Comparison of ENCODE assay signal across 22 cellular contexts in the genomic region with DNA sequence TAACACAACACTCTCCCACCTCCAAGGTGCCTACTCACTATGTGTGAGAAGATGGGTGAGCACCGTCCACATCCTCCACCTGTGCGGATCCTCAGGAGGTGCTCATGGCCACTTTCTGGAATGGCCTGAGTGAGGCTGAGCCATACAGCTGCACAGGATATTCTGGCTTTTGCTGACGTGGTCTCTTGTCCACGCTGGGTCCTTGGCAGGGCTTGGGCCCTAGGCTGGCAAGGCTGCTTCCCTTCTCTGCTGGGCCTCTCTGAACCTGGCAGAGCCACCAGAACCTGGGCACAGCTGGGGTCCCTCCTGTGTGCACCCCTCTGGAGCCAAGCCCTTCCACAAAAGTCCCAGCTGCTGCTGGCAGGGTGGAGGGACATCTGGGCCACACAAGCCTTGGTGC.
"Had no signal": no experiment of that assay in that cellular context is flagged by ENCODE, and none has a peak within 500 bp of the region (broad histone marks: within the 10 kb centered on the region; RNA-seq: fewer than 3 reads in every experiment).

No MANE protein-coding gene starts in this region.

- H3K27me3 ChIP-seq: sigmoid colon, testis, vagina had no signal

- H3K9me3 ChIP-seq: sigmoid colon, testis, vagina had no signal

- DNase-seq: activated CD4-positive, alpha-beta T cell treated with anti-CD3 and anti-CD28 coated beads for 1 hour; activated CD4-positive, alpha-beta T cell treated with anti-CD3 and anti-CD28 coated beads, Interleukin-2, amount 50 U/mL, for 4 hours; activated effector memory CD4-positive, alpha-beta T cell treated with Interleukin-2 at 50 U/mL for 16 hours; activated T-cell treated with anti-CD3 and anti-CD28 coated beads, Interleukin-2, amount 50 U/mL, for 72 hours; effector CD4-positive, alpha-beta T cell; mammary epithelial cell; midbrain; retina; sigmoid colon; stimulated activated CD4-positive, alpha-beta T cell treated with anti-CD3 and anti-CD28 coated beads, Interleukin-2, amount 100 ng/mL, for 48 hours; stimulated activated CD8-positive, alpha-beta memory T cell treated with anti-CD3 and anti-CD28 coated beads, Interleukin-4, amount 100 ng/mL, for 48 hours; stimulated activated naive B cell treated with anti-CD40 and anti-IgM and Interleukin-4, amounts not matched to agents 10 μg/mL and 1 μg/mL and 100 μg/mL, for 72 hours; testis; trophoblast cell; WERI-Rb-1 had no signal

- H3K36me3 Mint-ChIP-seq: brain had no signal

- H3K27ac ChIP-seq: sigmoid colon, testis, vagina, WERI-Rb-1 had no signal

- ATAC-seq: activated naive CD4-positive, alpha-beta T cell treated with anti-CD3 and anti-CD28 coated beads, Interleukin-2, amount 50 U/mL, for 72 hours; activated T-cell treated with anti-CD3 and anti-CD28 coated beads, Interleukin-2, amount 50 U/mL, for 72 hours; left lobe of liver; stimulated activated naive B cell treated with anti-CD40 and anti-IgM and Interleukin-4, amounts not matched to agents 10 μg/mL and 1 μg/mL and 100 μg/mL, for 72 hours had no signal

- H3K4me3 Mint-ChIP-seq: activated T-cell treated with anti-CD3 and anti-CD28 coated beads, Interleukin-2, amount 50 U/mL, for 72 hours; brain; dendritic cell treated with granulocyte-macrophage colony-stimulating factor and Interleukin-4, amounts not matched to agents 40 ng/mL and 50 ng/mL, for 4 days; neural crest cell; stimulated activated naive B cell treated with anti-CD40 and anti-IgM and Interleukin-4, amounts not matched to agents 10 μg/mL and 1 μg/mL and 100 μg/mL, for 72 hours had no signal

- H3K27ac Mint-ChIP-seq: activated T-cell treated with anti-CD3 and anti-CD28 coated beads, Interleukin-2, amount 50 U/mL, for 72 hours; brain; dendritic cell treated with granulocyte-macrophage colony-stimulating factor and Interleukin-4, amounts not matched to agents 40 ng/mL and 50 ng/mL, for 4 days; stimulated activated naive B cell treated with anti-CD40 and anti-IgM and Interleukin-4, amounts not matched to agents 10 μg/mL and 1 μg/mL and 100 μg/mL, for 72 hours had no signal

- H3K36me3 ChIP-seq: sigmoid colon, vagina, WERI-Rb-1 had no signal

- H3K4me3 ChIP-seq: sigmoid colon, smooth muscle cell, testis, vagina had no signal
